ENCODE assay signal across 8 cellular contexts in the genomic region with DNA sequence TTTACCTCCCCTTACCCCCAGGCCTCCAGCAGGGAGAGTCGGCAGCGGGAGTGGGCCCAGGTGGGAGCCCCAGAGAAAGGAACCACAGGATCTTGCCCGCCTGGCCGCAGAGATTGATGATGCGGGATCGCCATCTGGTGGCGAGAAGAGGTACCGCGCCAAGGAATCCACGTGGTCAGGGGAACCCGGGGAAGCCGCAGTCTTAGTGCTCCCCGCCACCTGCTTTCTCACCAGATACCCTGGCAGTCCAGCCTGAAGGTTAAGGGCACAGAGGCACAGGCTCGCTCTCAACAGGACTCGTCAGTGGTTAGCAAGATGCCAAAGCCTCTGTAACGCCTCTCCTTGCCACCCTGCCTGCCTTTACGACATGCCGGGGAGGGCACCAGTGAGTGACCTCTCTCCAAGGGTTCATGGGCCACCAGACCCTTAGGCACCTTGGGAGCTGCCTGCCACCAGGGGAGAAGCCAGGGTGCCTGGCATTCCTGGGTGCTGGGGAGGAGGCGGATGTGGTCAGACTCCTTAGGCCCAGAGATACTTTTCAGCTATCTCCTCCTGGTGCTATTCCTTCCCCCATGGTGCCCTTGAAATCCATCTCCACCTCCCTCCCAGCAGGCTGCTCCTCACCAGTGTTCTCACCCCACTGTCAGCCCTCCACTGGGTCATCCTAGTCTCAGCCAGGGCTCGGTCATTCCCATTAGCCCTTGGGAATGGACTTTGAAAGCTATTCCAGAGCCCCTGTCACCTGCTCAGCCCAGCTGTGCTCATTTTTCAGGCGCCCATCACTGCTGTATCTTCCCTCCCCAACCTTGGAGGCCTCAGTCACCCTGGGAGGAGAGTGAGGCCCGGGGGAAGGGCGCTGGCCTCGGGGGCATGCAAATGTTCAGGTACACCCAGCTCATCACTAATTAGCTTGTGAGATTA. TPM values are rescaled to one million over a fixed set of nuclear protein-coding genes. Genes with fewer than 3 reads are reported as not detected.
DNase-seq lines count a peak whose midpoint lies in the region; ATAC-seq and TF ChIP-seq lines count a peak whose summit lies in the region.

No MANE protein-coding gene starts in this region.

- H3K36me3 Mint-ChIP-seq in activated CD8-positive, alpha-beta memory T cell treated with anti-CD3 and anti-CD28 coated beads, Interleukin-2, amount 10 ng/mL, durations not matched to agents 7 days and 5 days: no peaks in the 10 kb centered on the region
- H3K36me3 Mint-ChIP-seq in endodermal cell (ENCODE audit: low read depth): no peaks in the 10 kb centered on the region

- peaks cover 22% of the 10 kb centered on the region for H3K4me1 Mint-ChIP-seq in activated CD8-positive, alpha-beta memory T cell treated with anti-CD3 and anti-CD28 coated beads, Interleukin-2, amount 10 ng/mL, durations not matched to agents 7 days and 5 days
- H3K4me1 Mint-ChIP-seq in endodermal cell: peaks cover 14% of the 10 kb centered on the region

- H3K27ac ChIP-seq in endodermal cell (ENCODE audit: low read depth, low read length): no peak overlapping the region

- H3K4me1 ChIP-seq in ES-I3 (ENCODE audit: insufficient read depth, low read length) (peaks cover 9% of the 10 kb centered on the region; the same call in 1 of the 2 replicates), NT2/D1 (ENCODE audit: insufficient read depth, insufficient read length) (peaks cover 23% of the 10 kb centered on the region), endodermal cell (ENCODE audit: control insufficient read depth, insufficient read depth, low read length) (no peaks in the 10 kb centered on the region)

- H3K9me3 Mint-ChIP-seq in activated CD8-positive, alpha-beta memory T cell treated with anti-CD3 and anti-CD28 coated beads, Interleukin-2, amount 10 ng/mL, durations not matched to agents 7 days and 5 days (ENCODE audit: low read depth): no peaks in the 10 kb centered on the region
- H3K9me3 Mint-ChIP-seq in endodermal cell: no peaks in the 10 kb centered on the region

- CTCF ChIA-PET in activated CD8-positive, alpha-beta memory T cell treated with anti-CD3 and anti-CD28 coated beads, Interleukin-2, amount 10 ng/mL, durations not matched to agents 7 days and 5 days (lab: Charles Lee): interaction anchor here (0.6 to 15.6 kb wide), 21 partner anchors 8 to 440 kb away, joined by 3 to 192 read pairs (median 6); a partner anchor contains a TSS

- H3K27me3 ChIP-seq in NT2/D1 (ENCODE audit: insufficient read depth, insufficient read length) (peaks cover 13% of the 10 kb centered on the region), endodermal cell (ENCODE audit: control insufficient read depth, insufficient read depth, low read length, poor library complexity, severe bottlenecking) (no peaks in the 10 kb centered on the region)

- TF ChIP-seq CTCF in endodermal cell (conservative IDR thresholded peaks at IDR 0.05): peak; percentile 95

- H3K9ac ChIP-seq in ES-I3 (ENCODE audit: low read depth, low read length) (peak overlapping the region; percentile 6; the same call in 1 of the 2 replicates), NT2/D1 (ENCODE audit: insufficient read length, low read depth) (peak overlapping the region; percentile 65), endodermal cell (ENCODE audit: extremely low read depth, low read length, poor library complexity, severe bottlenecking) (no peak overlapping the region)

- DNase-seq in HT-29 (ENCODE audit: low spot score): peak; percentile 87
- peak; percentile 55 for DNase-seq in NT2/D1 (ENCODE audit: low read depth, low spot score)
- peak; percentile 91 for DNase-seq in activated CD8-positive, alpha-beta memory T cell treated with anti-CD3 and anti-CD28 coated beads, Interleukin-2, amount 10 ng/mL, durations not matched to agents 7 days and 5 days
- DNase-seq in endodermal cell: peak; percentile 99
- DNase-seq in middle frontal gyrus (ENCODE audit: extremely low spot score, low spot score): peak; percentile 81
- peak; percentile 95 for DNase-seq in stimulated activated CD8-positive, alpha-beta memory T cell treated with anti-CD3 and anti-CD28 coated beads, Interleukin-4, amount 100 ng/mL, for 48 hours

- H3K9me3 ChIP-seq in ES-I3 (ENCODE audit: control insufficient read depth, insufficient read depth, low read length) (no peaks in the 10 kb centered on the region), NT2/D1 (ENCODE audit: insufficient read depth, low read length) (no peaks in the 10 kb centered on the region), endodermal cell (ENCODE audit: control insufficient read depth, low read length) (no peaks in the 10 kb centered on the region)

- ATAC-seq in activated CD8-positive, alpha-beta memory T cell treated with anti-CD3 and anti-CD28 coated beads, Interleukin-2, amount 10 ng/mL, durations not matched to agents 7 days and 5 days: peak; percentile 82
- no peak for ATAC-seq in HG03457 (IDR thresholded peaks at IDR 0.05; ENCODE audit: unreplicated experiment)

- H3K4me3 ChIP-seq in NT2/D1 (ENCODE audit: insufficient read length, low read depth): no peak overlapping the region
- no peak overlapping the region for H3K4me3 ChIP-seq in endodermal cell (ENCODE audit: low read length)

- H3K27ac Mint-ChIP-seq in activated CD8-positive, alpha-beta memory T cell treated with anti-CD3 and anti-CD28 coated beads, Interleukin-2, amount 10 ng/mL, durations not matched to agents 7 days and 5 days: no peak overlapping the region
- H3K27ac Mint-ChIP-seq in endodermal cell: no peak overlapping the region

- H3K27me3 Mint-ChIP-seq in activated CD8-positive, alpha-beta memory T cell treated with anti-CD3 and anti-CD28 coated beads, Interleukin-2, amount 10 ng/mL, durations not matched to agents 7 days and 5 days: no peaks in the 10 kb centered on the region
- peaks cover 26% of the 10 kb centered on the region for H3K27me3 Mint-ChIP-seq in endodermal cell (ENCODE audit: insufficient read depth)

- H3K36me3 ChIP-seq in ES-I3 (ENCODE audit: insufficient read depth, low read length): no peaks in the 10 kb centered on the region
- H3K36me3 ChIP-seq in NT2/D1 (ENCODE audit: insufficient read depth, insufficient read length, low read length): no peaks in the 10 kb centered on the region
- no peaks in the 10 kb centered on the region for H3K36me3 ChIP-seq in endodermal cell (ENCODE audit: control insufficient read depth, insufficient read depth, low read length)

- no peak overlapping the region for H3K4me3 Mint-ChIP-seq in activated CD8-positive, alpha-beta memory T cell treated with anti-CD3 and anti-CD28 coated beads, Interleukin-2, amount 10 ng/mL, durations not matched to agents 7 days and 5 days
- H3K4me3 Mint-ChIP-seq in endodermal cell: no peak overlapping the region

- WGBS in endodermal cell (ENCODE audit: insufficient coverage in 1 of 2, insufficient read length in 1 of 2), 2 experiments: 30 to 35% methylated on average over 18 to 24 of the region's 24 CpGs

RNA-seq across cellular contexts. Expression of a gene that starts 5.4 kb away (rescaled TPM):
- 42.0 and 46.5 TPM in 2 replicates for total RNA-seq in HT-29 (2014; rRNA removed; shearing (Covaris generic))
- total RNA-seq in activated CD8-positive, alpha-beta memory T cell treated with anti-CD3 and anti-CD28 coated beads, Interleukin-2, amount 10 ng/mL, durations not matched to agents 7 days and 5 days: 10 to 100 TPM; 29.6 to 42.1 TPM
- total RNA-seq in endodermal cell: 10 to 100 TPM; 28.5 to 31.1 TPM
- 6.1 TPM for polyA plus RNA-seq in endodermal cell (2013, experiment 1 of 2)
- 6.0 TPM for polyA plus RNA-seq in endodermal cell (2013, experiment 2 of 2)

RNA-seq across cellular contexts. Expression of a gene that starts 30.8 kb away (rescaled TPM):
- not detected in 2 replicates for total RNA-seq in HT-29 (2014; rRNA removed; shearing (Covaris generic))
- not detected for total RNA-seq in activated CD8-positive, alpha-beta memory T cell treated with anti-CD3 and anti-CD28 coated beads, Interleukin-2, amount 10 ng/mL, durations not matched to agents 7 days and 5 days
- total RNA-seq in endodermal cell: 1 to 10 TPM; 2.0 to 3.4 TPM
- 3.3 TPM for polyA plus RNA-seq in endodermal cell (2013, experiment 1 of 2)
- polyA plus RNA-seq in endodermal cell (2013, experiment 2 of 2): 2.3 TPM

RNA-seq across cellular contexts. Expression of a gene that starts 33.2 kb away (rescaled TPM):
- total RNA-seq in HT-29 (2014; rRNA removed; shearing (Covaris generic)): not detected in 2 replicates
- total RNA-seq in activated CD8-positive, alpha-beta memory T cell treated with anti-CD3 and anti-CD28 coated beads, Interleukin-2, amount 10 ng/mL, durations not matched to agents 7 days and 5 days: not detected
- 1 to 10 TPM; 3.2 to 4.8 TPM for total RNA-seq in endodermal cell
- polyA plus RNA-seq in endodermal cell (2013, experiment 1 of 2): 0.50 TPM
- 2.2 TPM for polyA plus RNA-seq in endodermal cell (2013, experiment 2 of 2)

RNA-seq across cellular contexts. Expression of a gene that starts 39.3 kb away (rescaled TPM):
- not detected in 2 replicates for total RNA-seq in HT-29 (2014; rRNA removed; shearing (Covaris generic))
- not detected for total RNA-seq in activated CD8-positive, alpha-beta memory T cell treated with anti-CD3 and anti-CD28 coated beads, Interleukin-2, amount 10 ng/mL, durations not matched to agents 7 days and 5 days
- total RNA-seq in endodermal cell: not detected
- not detected for polyA plus RNA-seq in endodermal cell (2013, experiment 1 of 2)
- polyA plus RNA-seq in endodermal cell (2013, experiment 2 of 2): 0.29 TPM

RNA-seq across cellular contexts. Expression of a gene that starts 53.7 kb away (rescaled TPM):
- 22.4 and 24.4 TPM in 2 replicates for total RNA-seq in HT-29 (2014; rRNA removed; shearing (Covaris generic))
- 10 to 100 TPM; 30.2 to 34.7 TPM for total RNA-seq in activated CD8-positive, alpha-beta memory T cell treated with anti-CD3 and anti-CD28 coated beads, Interleukin-2, amount 10 ng/mL, durations not matched to agents 7 days and 5 days
- 10 to 100 TPM; 45.4 to 46.5 TPM for total RNA-seq in endodermal cell
- polyA plus RNA-seq in endodermal cell (2013, experiment 1 of 2): 41.5 TPM
- polyA plus RNA-seq in endodermal cell (2013, experiment 2 of 2): 38.4 TPM
